ENCODE assay signal across 1 cellular context in the genomic region with DNA sequence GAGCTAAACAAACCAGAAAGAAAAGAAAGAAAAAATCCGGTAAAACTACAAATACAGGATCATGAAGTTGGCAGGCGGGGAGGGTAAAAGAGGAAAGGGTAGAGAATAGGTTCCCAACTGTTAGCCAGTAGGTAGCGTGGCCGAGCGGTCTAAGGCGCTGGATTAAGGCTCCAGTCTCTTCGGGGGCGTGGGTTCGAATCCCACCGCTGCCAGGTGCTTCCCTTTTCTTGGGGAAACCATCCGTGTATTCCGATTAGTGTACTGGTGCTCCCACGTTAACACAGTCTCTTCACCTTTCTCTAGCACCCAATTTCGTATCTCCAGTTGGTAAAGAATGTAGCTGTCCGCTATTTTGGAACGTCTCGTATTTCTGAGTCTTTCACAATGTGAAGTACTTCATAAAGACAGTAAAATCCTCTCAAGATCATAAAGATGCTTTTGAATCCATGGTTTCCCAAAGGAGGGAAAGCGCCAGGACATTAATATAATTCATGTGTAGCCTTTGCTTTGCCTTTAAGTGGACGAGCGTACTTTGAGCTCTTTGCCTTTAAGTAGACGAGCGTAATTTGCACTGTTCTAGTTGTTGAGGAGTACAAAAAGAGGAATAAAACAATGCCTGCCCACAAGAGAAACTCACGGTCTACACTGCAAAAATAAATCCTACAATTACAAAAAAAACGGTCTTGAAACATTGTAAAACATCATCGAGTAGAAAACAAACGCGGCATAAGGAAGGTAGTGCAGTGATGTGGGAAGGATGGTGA.
TF ChIP-seq lines count a peak whose summit lies in the region.

No MANE protein-coding gene starts in this region.

TF ChIP-seq in HEK293, 187 proteins besides CTCF, POLR2A, EP300 and RAD21 (continued from another document and continues in another):
- TF ChIP-seq, protein P1, sequence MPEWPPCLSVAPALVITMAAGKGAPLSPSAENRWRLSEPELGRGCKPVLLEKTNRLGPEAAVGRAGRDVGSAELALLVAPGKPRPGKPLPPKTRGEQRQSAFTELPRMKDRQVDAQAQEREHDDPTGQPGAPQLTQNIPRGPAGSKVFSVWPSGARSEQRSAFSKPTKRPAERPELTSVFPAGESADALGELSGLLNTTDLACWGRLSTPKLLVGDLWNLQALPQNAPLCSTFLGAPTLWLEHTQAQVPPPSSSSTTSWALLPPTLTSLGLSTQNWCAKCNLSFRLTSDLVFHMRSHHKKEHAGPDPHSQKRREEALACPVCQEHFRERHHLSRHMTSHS (tag by site-specific recombination; IDR thresholded peaks at IDR 0.05) = no peak
- TF ChIP-seq ZNF169 (tag by site-specific recombination; IDR thresholded peaks at IDR 0.05) = no peak
- peak; percentile 56; the same call in 1 of the 2 replicates for TF ChIP-seq SALL2 (tag by site-specific recombination; IDR thresholded peaks at IDR 0.05; ENCODE audit: borderline replicate concordance)
- TF ChIP-seq MZF1 (tag by site-specific recombination; IDR thresholded peaks at IDR 0.05; ENCODE audit: borderline replicate concordance) = no peak
- TF ChIP-seq ZNF354C (tag by site-specific recombination; IDR thresholded peaks at IDR 0.05; ENCODE audit: borderline replicate concordance, low read depth) = no peak
- TF ChIP-seq, protein P2, sequence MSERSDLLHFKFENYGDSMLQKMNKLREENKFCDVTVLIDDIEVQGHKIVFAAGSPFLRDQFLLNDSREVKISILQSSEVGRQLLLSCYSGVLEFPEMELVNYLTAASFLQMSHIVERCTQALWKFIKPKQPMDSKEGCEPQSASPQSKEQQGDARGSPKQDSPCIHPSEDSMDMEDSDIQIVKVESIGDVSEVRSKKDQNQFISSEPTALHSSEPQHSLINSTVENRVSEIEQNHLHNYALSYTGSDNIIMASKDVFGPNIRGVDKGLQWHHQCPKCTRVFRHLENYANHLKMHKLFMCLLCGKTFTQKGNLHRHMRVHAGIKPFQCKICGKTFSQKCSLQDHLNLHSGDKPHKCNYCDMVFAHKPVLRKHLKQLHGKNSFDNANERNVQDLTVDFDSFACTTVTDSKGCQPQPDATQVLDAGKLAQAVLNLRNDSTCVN (tag by site-specific recombination; optimal IDR thresholded peaks at IDR 0.05) = peak; percentile 62
- TF ChIP-seq, protein P3, sequence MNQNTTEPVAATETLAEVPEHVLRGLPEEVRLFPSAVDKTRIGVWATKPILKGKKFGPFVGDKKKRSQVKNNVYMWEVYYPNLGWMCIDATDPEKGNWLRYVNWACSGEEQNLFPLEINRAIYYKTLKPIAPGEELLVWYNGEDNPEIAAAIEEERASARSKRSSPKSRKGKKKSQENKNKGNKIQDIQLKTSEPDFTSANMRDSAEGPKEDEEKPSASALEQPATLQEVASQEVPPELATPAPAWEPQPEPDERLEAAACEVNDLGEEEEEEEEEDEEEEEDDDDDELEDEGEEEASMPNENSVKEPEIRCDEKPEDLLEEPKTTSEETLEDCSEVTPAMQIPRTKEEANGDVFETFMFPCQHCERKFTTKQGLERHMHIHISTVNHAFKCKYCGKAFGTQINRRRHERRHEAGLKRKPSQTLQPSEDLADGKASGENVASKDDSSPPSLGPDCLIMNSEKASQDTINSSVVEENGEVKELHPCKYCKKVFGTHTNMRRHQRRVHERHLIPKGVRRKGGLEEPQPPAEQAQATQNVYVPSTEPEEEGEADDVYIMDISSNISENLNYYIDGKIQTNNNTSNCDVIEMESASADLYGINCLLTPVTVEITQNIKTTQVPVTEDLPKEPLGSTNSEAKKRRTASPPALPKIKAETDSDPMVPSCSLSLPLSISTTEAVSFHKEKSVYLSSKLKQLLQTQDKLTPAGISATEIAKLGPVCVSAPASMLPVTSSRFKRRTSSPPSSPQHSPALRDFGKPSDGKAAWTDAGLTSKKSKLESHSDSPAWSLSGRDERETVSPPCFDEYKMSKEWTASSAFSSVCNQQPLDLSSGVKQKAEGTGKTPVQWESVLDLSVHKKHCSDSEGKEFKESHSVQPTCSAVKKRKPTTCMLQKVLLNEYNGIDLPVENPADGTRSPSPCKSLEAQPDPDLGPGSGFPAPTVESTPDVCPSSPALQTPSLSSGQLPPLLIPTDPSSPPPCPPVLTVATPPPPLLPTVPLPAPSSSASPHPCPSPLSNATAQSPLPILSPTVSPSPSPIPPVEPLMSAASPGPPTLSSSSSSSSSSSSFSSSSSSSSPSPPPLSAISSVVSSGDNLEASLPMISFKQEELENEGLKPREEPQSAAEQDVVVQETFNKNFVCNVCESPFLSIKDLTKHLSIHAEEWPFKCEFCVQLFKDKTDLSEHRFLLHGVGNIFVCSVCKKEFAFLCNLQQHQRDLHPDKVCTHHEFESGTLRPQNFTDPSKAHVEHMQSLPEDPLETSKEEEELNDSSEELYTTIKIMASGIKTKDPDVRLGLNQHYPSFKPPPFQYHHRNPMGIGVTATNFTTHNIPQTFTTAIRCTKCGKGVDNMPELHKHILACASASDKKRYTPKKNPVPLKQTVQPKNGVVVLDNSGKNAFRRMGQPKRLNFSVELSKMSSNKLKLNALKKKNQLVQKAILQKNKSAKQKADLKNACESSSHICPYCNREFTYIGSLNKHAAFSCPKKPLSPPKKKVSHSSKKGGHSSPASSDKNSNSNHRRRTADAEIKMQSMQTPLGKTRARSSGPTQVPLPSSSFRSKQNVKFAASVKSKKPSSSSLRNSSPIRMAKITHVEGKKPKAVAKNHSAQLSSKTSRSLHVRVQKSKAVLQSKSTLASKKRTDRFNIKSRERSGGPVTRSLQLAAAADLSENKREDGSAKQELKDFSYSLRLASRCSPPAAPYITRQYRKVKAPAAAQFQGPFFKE (tag by site-specific recombination; IDR thresholded peaks at IDR 0.05; ENCODE audit: borderline replicate concordance) = no peak
- TF ChIP-seq ZNF404 (tag by site-specific recombination; IDR thresholded peaks at IDR 0.05) = no peak
- TF ChIP-seq ZNF292 (tag by site-specific recombination; IDR thresholded peaks at IDR 0.05; ENCODE audit: borderline replicate concordance, low read depth) = no peak
- peak; percentile 75; the same call in 1 of the 2 replicates for TF ChIP-seq ZFP37 (tag by site-specific recombination; IDR thresholded peaks at IDR 0.05)
- no peak for TF ChIP-seq ZNF555 (tag by site-specific recombination; conservative IDR thresholded peaks at IDR 0.05)
- TF ChIP-seq, protein P4, sequence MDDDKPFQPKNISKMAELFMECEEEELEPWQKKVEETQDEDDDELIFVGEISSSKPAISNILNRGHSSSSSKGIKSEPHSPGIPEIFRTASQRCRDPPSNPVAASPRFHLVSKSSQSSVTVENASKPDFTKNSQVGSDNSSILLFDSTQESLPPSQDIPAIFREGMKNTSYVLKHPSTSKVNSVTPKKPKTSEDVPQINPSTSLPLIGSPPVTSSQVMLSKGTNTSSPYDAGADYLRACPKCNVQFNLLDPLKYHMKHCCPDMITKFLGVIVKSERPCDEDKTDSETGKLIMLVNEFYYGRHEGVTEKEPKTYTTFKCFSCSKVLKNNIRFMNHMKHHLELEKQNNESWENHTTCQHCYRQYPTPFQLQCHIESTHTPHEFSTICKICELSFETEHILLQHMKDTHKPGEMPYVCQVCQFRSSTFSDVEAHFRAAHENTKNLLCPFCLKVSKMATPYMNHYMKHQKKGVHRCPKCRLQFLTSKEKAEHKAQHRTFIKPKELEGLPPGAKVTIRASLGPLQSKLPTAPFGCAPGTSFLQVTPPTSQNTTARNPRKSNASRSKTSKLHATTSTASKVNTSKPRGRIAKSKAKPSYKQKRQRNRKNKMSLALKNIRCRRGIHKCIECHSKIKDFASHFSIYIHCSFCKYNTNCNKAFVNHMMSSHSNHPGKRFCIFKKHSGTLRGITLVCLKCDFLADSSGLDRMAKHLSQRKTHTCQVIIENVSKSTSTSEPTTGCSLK (tag by site-specific recombination; IDR thresholded peaks at IDR 0.05) = no peak
- no peak for TF ChIP-seq ZBTB20 (tag by site-specific recombination; IDR thresholded peaks at IDR 0.05)
- TF ChIP-seq KLF10 (tag by site-specific recombination; IDR thresholded peaks at IDR 0.05) = peak; percentile 59; the same call in 1 of the 2 replicates
- TF ChIP-seq ZNF621 (tag by site-specific recombination; IDR thresholded peaks at IDR 0.05) = no peak
- TF ChIP-seq SP2 (tag by site-specific recombination; IDR thresholded peaks at IDR 0.05) = no peak
- no peak for TF ChIP-seq ZNF248 (tag by site-specific recombination; IDR thresholded peaks at IDR 0.05)
- TF ChIP-seq ZNF560 (tag by site-specific recombination; IDR thresholded peaks at IDR 0.05; ENCODE audit: borderline replicate concordance) = no peak
- TF ChIP-seq, protein P5, sequence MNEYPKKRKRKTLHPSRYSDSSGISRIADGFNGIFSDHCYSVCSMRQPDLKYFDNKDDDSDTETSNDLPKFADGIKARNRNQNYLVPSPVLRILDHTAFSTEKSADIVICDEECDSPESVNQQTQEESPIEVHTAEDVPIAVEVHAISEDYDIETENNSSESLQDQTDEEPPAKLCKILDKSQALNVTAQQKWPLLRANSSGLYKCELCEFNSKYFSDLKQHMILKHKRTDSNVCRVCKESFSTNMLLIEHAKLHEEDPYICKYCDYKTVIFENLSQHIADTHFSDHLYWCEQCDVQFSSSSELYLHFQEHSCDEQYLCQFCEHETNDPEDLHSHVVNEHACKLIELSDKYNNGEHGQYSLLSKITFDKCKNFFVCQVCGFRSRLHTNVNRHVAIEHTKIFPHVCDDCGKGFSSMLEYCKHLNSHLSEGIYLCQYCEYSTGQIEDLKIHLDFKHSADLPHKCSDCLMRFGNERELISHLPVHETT (tag by site-specific recombination; IDR thresholded peaks at IDR 0.05) = peak; percentile 75; the same call in 1 of the 2 replicates
- TF ChIP-seq ZSCAN23 (tag by site-specific recombination; IDR thresholded peaks at IDR 0.05) = peak; percentile 86
- no peak for TF ChIP-seq ZNF571 (tag by site-specific recombination; IDR thresholded peaks at IDR 0.05)
- no peak for TF ChIP-seq SCRT2 (tag by site-specific recombination; IDR thresholded peaks at IDR 0.05)
- TF ChIP-seq ZNF433 (tag by site-specific recombination; IDR thresholded peaks at IDR 0.05; ENCODE audit: low read depth) = no peak
- peak; percentile 89 for TF ChIP-seq IKZF3 (tag by site-specific recombination; IDR thresholded peaks at IDR 0.05)
- TF ChIP-seq, protein P6, sequence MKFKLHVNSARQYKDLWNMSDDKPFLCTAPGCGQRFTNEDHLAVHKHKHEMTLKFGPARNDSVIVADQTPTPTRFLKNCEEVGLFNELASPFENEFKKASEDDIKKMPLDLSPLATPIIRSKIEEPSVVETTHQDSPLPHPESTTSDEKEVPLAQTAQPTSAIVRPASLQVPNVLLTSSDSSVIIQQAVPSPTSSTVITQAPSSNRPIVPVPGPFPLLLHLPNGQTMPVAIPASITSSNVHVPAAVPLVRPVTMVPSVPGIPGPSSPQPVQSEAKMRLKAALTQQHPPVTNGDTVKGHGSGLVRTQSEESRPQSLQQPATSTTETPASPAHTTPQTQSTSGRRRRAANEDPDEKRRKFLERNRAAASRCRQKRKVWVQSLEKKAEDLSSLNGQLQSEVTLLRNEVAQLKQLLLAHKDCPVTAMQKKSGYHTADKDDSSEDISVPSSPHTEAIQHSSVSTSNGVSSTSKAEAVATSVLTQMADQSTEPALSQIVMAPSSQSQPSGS (tag by site-specific recombination; IDR thresholded peaks at IDR 0.05; ENCODE audit: low read depth) = no peak
- no peak for TF ChIP-seq GLIS1 (tag by site-specific recombination; IDR thresholded peaks at IDR 0.05)
- TF ChIP-seq, protein P7, sequence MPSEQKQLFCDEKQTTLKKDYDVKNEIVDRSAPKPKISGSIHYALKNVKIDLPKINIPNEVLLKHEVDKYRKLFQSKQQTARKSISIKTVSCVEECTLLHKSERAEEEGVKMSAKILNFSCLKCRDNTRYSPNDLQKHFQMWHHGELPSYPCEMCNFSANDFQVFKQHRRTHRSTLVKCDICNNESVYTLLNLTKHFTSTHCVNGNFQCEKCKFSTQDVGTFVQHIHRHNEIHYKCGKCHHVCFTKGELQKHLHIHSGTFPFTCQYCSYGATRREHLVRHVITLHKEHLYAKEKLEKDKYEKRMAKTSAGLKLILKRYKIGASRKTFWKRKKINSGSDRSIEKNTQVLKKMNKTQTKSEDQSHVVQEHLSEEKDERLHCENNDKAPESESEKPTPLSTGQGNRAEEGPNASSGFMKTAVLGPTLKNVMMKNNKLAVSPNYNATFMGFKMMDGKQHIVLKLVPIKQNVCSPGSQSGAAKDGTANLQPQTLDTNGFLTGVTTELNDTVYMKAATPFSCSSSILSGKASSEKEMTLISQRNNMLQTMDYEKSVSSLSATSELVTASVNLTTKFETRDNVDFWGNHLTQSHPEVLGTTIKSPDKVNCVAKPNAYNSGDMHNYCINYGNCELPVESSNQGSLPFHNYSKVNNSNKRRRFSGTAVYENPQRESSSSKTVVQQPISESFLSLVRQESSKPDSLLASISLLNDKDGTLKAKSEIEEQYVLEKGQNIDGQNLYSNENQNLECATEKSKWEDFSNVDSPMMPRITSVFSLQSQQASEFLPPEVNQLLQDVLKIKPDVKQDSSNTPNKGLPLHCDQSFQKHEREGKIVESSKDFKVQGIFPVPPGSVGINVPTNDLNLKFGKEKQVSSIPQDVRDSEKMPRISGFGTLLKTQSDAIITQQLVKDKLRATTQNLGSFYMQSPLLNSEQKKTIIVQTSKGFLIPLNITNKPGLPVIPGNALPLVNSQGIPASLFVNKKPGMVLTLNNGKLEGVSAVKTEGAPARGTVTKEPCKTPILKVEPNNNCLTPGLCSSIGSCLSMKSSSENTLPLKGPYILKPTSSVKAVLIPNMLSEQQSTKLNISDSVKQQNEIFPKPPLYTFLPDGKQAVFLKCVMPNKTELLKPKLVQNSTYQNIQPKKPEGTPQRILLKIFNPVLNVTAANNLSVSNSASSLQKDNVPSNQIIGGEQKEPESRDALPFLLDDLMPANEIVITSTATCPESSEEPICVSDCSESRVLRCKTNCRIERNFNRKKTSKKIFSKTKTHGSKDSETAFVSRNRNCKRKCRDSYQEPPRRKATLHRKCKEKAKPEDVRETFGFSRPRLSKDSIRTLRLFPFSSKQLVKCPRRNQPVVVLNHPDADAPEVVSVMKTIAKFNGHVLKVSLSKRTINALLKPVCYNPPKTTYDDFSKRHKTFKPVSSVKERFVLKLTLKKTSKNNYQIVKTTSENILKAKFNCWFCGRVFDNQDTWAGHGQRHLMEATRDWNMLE (tag by site-specific recombination; conservative IDR thresholded peaks at IDR 0.05; ENCODE audit: low read depth) = 0 out of 2 replicates have a peak, but pooled peaks have one; percentile 15
- TF ChIP-seq ZNF174 (tag by site-specific recombination; IDR thresholded peaks at IDR 0.05) = no peak
- TF ChIP-seq ZNF133 (tag by site-specific recombination; IDR thresholded peaks at IDR 0.05) = no peak
- no peak for TF ChIP-seq ZSCAN16 (tag by site-specific recombination; IDR thresholded peaks at IDR 0.05)
- TF ChIP-seq, protein P8, sequence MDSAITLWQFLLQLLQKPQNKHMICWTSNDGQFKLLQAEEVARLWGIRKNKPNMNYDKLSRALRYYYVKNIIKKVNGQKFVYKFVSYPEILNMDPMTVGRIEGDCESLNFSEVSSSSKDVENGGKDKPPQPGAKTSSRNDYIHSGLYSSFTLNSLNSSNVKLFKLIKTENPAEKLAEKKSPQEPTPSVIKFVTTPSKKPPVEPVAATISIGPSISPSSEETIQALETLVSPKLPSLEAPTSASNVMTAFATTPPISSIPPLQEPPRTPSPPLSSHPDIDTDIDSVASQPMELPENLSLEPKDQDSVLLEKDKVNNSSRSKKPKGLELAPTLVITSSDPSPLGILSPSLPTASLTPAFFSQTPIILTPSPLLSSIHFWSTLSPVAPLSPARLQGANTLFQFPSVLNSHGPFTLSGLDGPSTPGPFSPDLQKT (IDR thresholded peaks at IDR 0.05; ENCODE audit: borderline replicate concordance, low read depth, low read length) = no peak
- peak; percentile 86 for TF ChIP-seq ZNF10 (tag by site-specific recombination; IDR thresholded peaks at IDR 0.05)
- TF ChIP-seq KLF16 (tag by site-specific recombination; IDR thresholded peaks at IDR 0.05) = peak; percentile 88
